In the genomic region with DNA sequence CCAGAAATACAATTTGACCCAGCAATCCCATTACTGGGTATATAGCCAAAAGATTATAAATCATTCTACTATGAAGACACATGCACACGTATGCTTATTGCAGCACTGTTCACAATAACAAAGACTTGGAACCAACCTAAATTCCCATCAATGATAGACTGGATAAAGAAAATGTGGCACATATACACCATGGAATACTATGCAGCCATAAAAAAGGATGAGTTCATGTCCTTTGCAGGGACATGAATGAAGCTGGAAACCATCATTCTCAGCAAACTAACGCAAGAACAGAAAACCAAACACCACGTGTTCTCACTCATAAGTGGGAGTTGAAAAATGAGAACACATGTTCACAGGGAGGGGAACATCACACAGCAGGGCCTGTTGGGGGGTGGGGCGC, we compare ENCODE assay signal across 15 cellular contexts. TPM values are rescaled to one million over a fixed set of nuclear protein-coding genes. Genes with fewer than 3 reads are reported as not detected.
"Had no signal": no experiment of that assay in that cellular context is flagged by ENCODE, and none has a peak within 500 bp of the region (broad histone marks: within the 10 kb centered on the region; RNA-seq: fewer than 3 reads in every experiment).

No MANE protein-coding gene starts in this region.

RNA-seq across cellular contexts. Expression of a gene that starts 47.9 kb away (rescaled TPM):
- total RNA-seq: stomach, subcutaneous adipose tissue, suprapubic skin, temporal lobe, thoracic aorta, thyroid gland, tibial nerve, transverse colon, upper lobe of left lung, upper lobe of right lung, ureter, urinary bladder, uterus, vagina had no signal
- polyA plus RNA-seq: stomach, thymus, urinary bladder had no signal
